25 cellular contexts compared by ENCODE assay signal in genomic region chr7:142894112-142894835, GRCh38. TPM values are rescaled to one million over a fixed set of nuclear protein-coding genes. Genes with fewer than 3 reads are reported as not detected.
A peak's percentile ranks its signal among the peaks of the same experiment; 100 is the strongest.
DNase-seq lines count a peak whose midpoint lies in the region; ATAC-seq and TF ChIP-seq lines count a peak whose summit lies in the region.
"Had no signal": no experiment of that assay in that cellular context is flagged by ENCODE, and none has a peak within 500 bp of the region (broad histone marks: within the 10 kb centered on the region; RNA-seq: fewer than 3 reads in every experiment).

No MANE protein-coding gene starts in this region.

- H3K4me1 ChIP-seq in right atrium auricular region (no peaks in the 10 kb centered on the region), vagina (no peaks in the 10 kb centered on the region)
- H3K4me1 ChIP-seq: BLaER1 had no signal

- H3K4me3 ChIP-seq in right atrium auricular region (no peak overlapping the region), vagina (no peak overlapping the region)
- H3K4me3 ChIP-seq: BLaER1, GM12878, SK-N-MC had no signal

- no peak for ATAC-seq in HG03442 (IDR thresholded peaks at IDR 0.05; ENCODE audit: unreplicated experiment)
- ATAC-seq in GM18867 (IDR thresholded peaks at IDR 0.05; ENCODE audit: unreplicated experiment): no peak
- ATAC-seq: GM12878, HCT116 had no signal

- H3K36me3 ChIP-seq in right atrium auricular region: no peaks in the 10 kb centered on the region
- no peaks in the 10 kb centered on the region for H3K36me3 ChIP-seq in vagina
- H3K36me3 ChIP-seq: BLaER1 had no signal

- in situ Hi-C loops in KBM-7 (cut with MboI; ENCODE audit: low pct_unique_long_range_greater_than_20kb, low sequenced_read_pairs): no loop called here

- TF ChIP-seq CTCF in right atrium auricular region (IDR thresholded peaks at IDR 0.05) (no peak), VCaP (conservative IDR thresholded peaks at IDR 0.05) (no peak), vagina (IDR thresholded peaks at IDR 0.05) (no peak)

- intact Hi-C loops in cardiac septum (cut with DNase I) (no loop called here), vagina (cut with DNase I) (no loop called here)

- TF ChIP-seq POLR2A in vagina (IDR thresholded peaks at IDR 0.05): no peak

- no peak overlapping the region for H3K27ac ChIP-seq in right atrium auricular region
- H3K27ac ChIP-seq in VCaP: peak overlapping the region; percentile 97
- no peak overlapping the region for H3K27ac ChIP-seq in vagina
- H3K27ac ChIP-seq: BLaER1, KMS-11, SK-N-MC had no signal

- H3K9me3 ChIP-seq in right atrium auricular region: no peaks in the 10 kb centered on the region
- H3K9me3 ChIP-seq in vagina: no peaks in the 10 kb centered on the region
- H3K9me3 ChIP-seq: BLaER1 had no signal

- H3K27me3 ChIP-seq in right atrium auricular region: no peaks in the 10 kb centered on the region
- no peaks in the 10 kb centered on the region for H3K27me3 ChIP-seq in vagina
- H3K27me3 ChIP-seq: BLaER1 had no signal

- DNase-seq in cardiac septum (ENCODE audit: low spot score) (peak; percentile 41), right atrium auricular region (ENCODE audit: low spot score) (no peak), islet precursor cell (peak; percentile 49), vagina (ENCODE audit: extremely low spot score in 2 of 2) (peak; percentile 77), KBM-7 (no peak)
- DNase-seq: CD4-positive, alpha-beta memory T cell; COR-L47; DMS53; EL; GDM1; MM.1S; NCI-H1694; NCI-H2029 treated with DMSO at 0.1 percent for 48 hours; NCI-H446 treated with DMSO at 0.1 percent for 48 hours; NCI-H526; SIG-M5 had no signal

RNA-seq across cellular contexts. Expression of gene TRPV6, which starts 8.7 kb away (rescaled TPM):
- total RNA-seq in cardiac septum: not detected
- total RNA-seq in right atrium auricular region: under 1 TPM; 0.19 to 0.71 TPM
- total RNA-seq in vagina: 7.9 TPM
- total RNA-seq: CD4-positive, alpha-beta memory T cell; GM12878 had no signal

RNA-seq across cellular contexts. Expression of gene TRPV5, which starts 39.3 kb away (rescaled TPM):
- total RNA-seq in cardiac septum (not detected), right atrium auricular region (not detected), vagina (not detected)
- total RNA-seq: CD4-positive, alpha-beta memory T cell; GM12878; H1 had no signal

RNA-seq across cellular contexts. Expression of gene EPHB6, which starts 39.4 kb away (rescaled TPM):
- total RNA-seq in cardiac septum (2.0 TPM), right atrium auricular region (10 to 100 TPM in 1 of 2 donors, 1 to 10 TPM in 1; 8.2 to 19.4 TPM), vagina (68.3 TPM)

RNA-seq across cellular contexts. Expression of gene LLCFC1, which starts 45.0 kb away (rescaled TPM):
- total RNA-seq in cardiac septum: not detected
- not detected for total RNA-seq in right atrium auricular region
- not detected for total RNA-seq in vagina
- total RNA-seq: CD4-positive, alpha-beta memory T cell; GM12878; H1 had no signal

Comparison
In these comparisons a context has a peak if more than half of its experiments do, and no peak if none do; other contexts are left out.
1. DNase-seq: peak in cardiac septum (single experiment), islet precursor cell (single experiment) and vagina (2 of 2); none in right atrium auricular region (single experiment) and KBM-7 (single experiment).